ENCODE assay signal across 8 cellular contexts in the genomic region with DNA sequence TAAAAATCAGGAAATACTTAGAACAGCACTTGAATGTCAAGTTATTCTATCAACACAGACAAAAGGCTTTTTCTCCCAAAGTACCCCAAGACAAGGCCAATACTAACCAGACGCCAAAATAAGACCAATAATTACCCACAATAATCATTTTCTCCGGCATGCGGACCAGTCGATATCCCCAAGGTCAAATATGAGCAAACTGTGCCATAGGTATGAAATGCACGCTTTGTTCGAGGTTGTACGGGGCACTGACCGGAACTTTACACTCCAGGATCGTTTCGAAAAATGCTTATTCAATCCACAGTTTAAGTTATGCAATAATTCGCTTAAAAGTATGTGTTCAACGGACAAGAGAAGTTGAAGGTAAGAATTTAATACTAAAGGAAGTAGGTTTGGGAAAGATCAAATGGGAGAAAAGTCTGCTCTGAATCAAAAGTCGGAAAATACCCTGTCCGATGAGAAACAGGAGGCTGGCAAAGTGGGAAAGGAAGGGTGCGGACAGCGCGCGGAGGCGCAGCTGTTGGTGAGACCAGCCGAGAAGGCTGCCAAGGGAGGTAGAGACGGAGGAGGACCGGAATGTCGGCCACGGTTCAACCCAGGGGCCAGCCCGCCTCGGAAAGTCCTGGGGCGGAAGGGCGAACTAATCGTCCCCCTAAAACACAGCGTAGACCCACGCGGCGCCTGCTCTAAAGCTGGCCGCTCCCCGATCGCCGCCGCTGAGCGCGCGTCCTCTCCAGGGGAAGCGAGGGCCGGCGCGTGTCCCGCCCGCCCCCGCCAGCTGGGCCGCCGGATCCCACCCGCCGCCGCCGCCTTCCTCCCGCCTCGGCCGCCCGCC. TPM values are rescaled to one million over a fixed set of nuclear protein-coding genes. Genes with fewer than 3 reads are reported as not detected.
DNase-seq lines count a peak whose midpoint lies in the region; ATAC-seq and TF ChIP-seq lines count a peak whose summit lies in the region.

No MANE protein-coding gene starts in this region.

- H3K27ac ChIP-seq in PC-3 (ENCODE audit: low read length), result peak overlapping the region; percentile 94

- no peaks in the 10 kb centered on the region for H3F3A ChIP-seq in PC-3 (ENCODE audit: low read length, unreplicated experiment)

- TSS peak; percentile 35 for BruUV-seq in PC-3 (replicated peaks; lab: Mats Ljungman, UMichigan)

- ATAC-seq in GM21381 (IDR thresholded peaks at IDR 0.05; ENCODE audit: unreplicated experiment) (peak; percentile 31), HG03575 (IDR thresholded peaks at IDR 0.05; ENCODE audit: extremely low read depth, insufficient number of reproducible peaks, low FRiP score, unreplicated experiment) (peak; percentile 14), PC-3 (peak; percentile 42)
- ATAC-seq in stimulated activated naive CD8-positive, alpha-beta T cell treated with anti-CD3 and anti-CD28 coated beads, Interleukin-15, Interleukin-2, amounts not matched to agents 100 U/mL and 50 U/mL, for 24 hours, result peak; percentile 13

- no peaks in the 10 kb centered on the region for H3K27me3 ChIP-seq in PC-3 (ENCODE audit: low read length)

- CTCF ChIA-PET in PC-3 (lab: Charles Lee), result interaction anchor here (0.6 to 1.3 kb wide), 6 partner anchors 37 to 1407 kb away, joined by 3 to 6 read pairs (median 4); no protein-coding TSS in a partner anchor

- peaks cover 13% of the 10 kb centered on the region; the same call in 1 of the 2 replicates for H3K36me3 ChIP-seq in PC-3 (ENCODE audit: low read depth, low read length)

- peaks cover 26% of the 10 kb centered on the region for H3K4me1 ChIP-seq in PC-3 (ENCODE audit: insufficient read depth, low read length)

- 0 out of 2 replicates have a peak, but pooled peaks cover 4% of the 10 kb centered on the region for H3K9me3 ChIP-seq in PC-3 (ENCODE audit: low read length)

- peak overlapping the region; percentile 85 for H3K9ac ChIP-seq in PC-3 (ENCODE audit: low read length)

- peak overlapping the region; percentile 83 for H3K4me3 ChIP-seq in PC-3 (ENCODE audit: low read length)

- peaks cover 63% of the 10 kb centered on the region for H3K79me2 ChIP-seq in PC-3 (ENCODE audit: low read length)

- no peak for TF ChIP-seq CTCF in PC-3 (conservative IDR thresholded peaks at IDR 0.05; ENCODE audit: low read depth, low read length)

- H2AFZ ChIP-seq in PC-3 (ENCODE audit: low read length), result peak overlapping the region; percentile 93

- H3K9me2 ChIP-seq in PC-3 (replicated peaks; ENCODE audit: low read length), result no peaks in the 10 kb centered on the region

- POLR2A ChIA-PET in PC-3 (lab: Charles Lee; ENCODE audit: unreplicated experiment), result interaction anchor here (0.5 to 1.4 kb wide), 7 partner anchors 98 to 440 kb away, joined by 3 to 6 read pairs (median 5); no protein-coding TSS in a partner anchor

- H3K4me2 ChIP-seq in PC-3 (ENCODE audit: low read length), result peak overlapping the region; percentile 89

- intact Hi-C loops in PC-3 (cut with micrococcal nuclease), result loop anchor here (1.0 to 10.0 kb wide), 8 partner anchors 36 to 429 kb away; a partner anchor contains a TSS

- peaks cover 32% of the 10 kb centered on the region for H4K20me1 ChIP-seq in PC-3 (ENCODE audit: low read length)

- DNase-seq in NCI-H1436 (lab: John Stamatoyannopoulos, UW) (peak; percentile 58), NCI-H1436 treated with DMSO at 0.1 percent for 48 hours (lab: John Stamatoyannopoulos, UW) (no peak), PC-3 (peak; percentile 54), cerebellar cortex (ENCODE audit: low spot score) (peak; percentile 26), kidney glomerular epithelial cell (lab: John Stamatoyannopoulos, UW) (peak; percentile 60)
- DNase-seq in stimulated activated naive CD8-positive, alpha-beta T cell treated with anti-CD3 and anti-CD28 coated beads, Interleukin-15, Interleukin-2, amounts not matched to agents 100 U/mL and 50 U/mL, for 24 hours, result no peak

RNA-seq across cellular contexts. Expression of a gene that starts 0.8 kb away (rescaled TPM):
- total RNA-seq in PC-3 (2014; rRNA removed), result 2.9 TPM in 1 of 2 replicates, not detected in the other

RNA-seq across cellular contexts. Expression of a gene that starts 1.0 kb away (rescaled TPM):
- 39.9 and 49.9 TPM in 2 replicates for total RNA-seq in PC-3 (2014; rRNA removed)

RNA-seq across cellular contexts. Expression of a gene that starts 26.3 kb away (rescaled TPM):
- 83.0 and 85.8 TPM in 2 replicates for total RNA-seq in PC-3 (2014; rRNA removed)

Comparison
In these comparisons a context has a peak if more than half of its experiments do, and no peak if none do; other contexts are left out.
1. DNase-seq: peak in NCI-H1436 (single experiment), PC-3 (single experiment), cerebellar cortex (single experiment) and kidney glomerular epithelial cell (single experiment); none in NCI-H1436 treated with DMSO at 0.1 percent for 48 hours (single experiment) and stimulated activated naive CD8-positive, alpha-beta T cell treated with anti-CD3 and anti-CD28 coated beads, Interleukin-15, Interleukin-2, amounts not matched to agents 100 U/mL and 50 U/mL, for 24 hours (single experiment).
2. Peak in every context shown above with its lines, with median percentiles within 50 percentile points of each other: ATAC-seq.